In genomic region chr4:53991821-53992220, GRCh38 we compare ENCODE assay signal across 16 cellular contexts.
DNase-seq lines count a peak whose midpoint lies in the region; ATAC-seq, FAIRE-seq and TF ChIP-seq lines count a peak whose summit lies in the region.
"Had no signal": no experiment of that assay in that cellular context is flagged by ENCODE, and none has a peak within 500 bp of the region (broad histone marks: within the 10 kb centered on the region; RNA-seq: fewer than 3 reads in every experiment).

No MANE protein-coding gene starts in this region.

- H3K36me3 Mint-ChIP-seq in activated naive CD4-positive, alpha-beta T cell treated with anti-CD3 and anti-CD28 coated beads, Interleukin-2, amount 10 ng/mL, durations not matched to agents 7 days and 5 days: peaks cover 1% of the 10 kb centered on the region

- H3K27ac ChIP-seq in HEK293 (ENCODE audit: extremely low read depth, low read depth, low read length) (no peak overlapping the region), RWPE2 (ENCODE audit: poor library complexity, severe bottlenecking) (peak overlapping the region; percentile 77), foreskin keratinocyte (peak overlapping the region; percentile 77)

- POLR2A ChIA-PET in HEK293 (lab: Yijun Ruan, JAX): no interaction called here

- H3K4me1 ChIP-seq in HEK293 (ENCODE audit: control insufficient read depth, insufficient read depth, low read length): no peaks in the 10 kb centered on the region
- H3K4me1 ChIP-seq in RWPE2 (ENCODE audit: insufficient read depth, poor library complexity, severe bottlenecking): peaks cover 23% of the 10 kb centered on the region
- peaks cover 21% of the 10 kb centered on the region for H3K4me1 ChIP-seq in foreskin keratinocyte

- no peak overlapping the region for H3K27ac Mint-ChIP-seq in activated naive CD4-positive, alpha-beta T cell treated with anti-CD3 and anti-CD28 coated beads, Interleukin-2, amount 10 ng/mL, durations not matched to agents 7 days and 5 days
- H3K27ac Mint-ChIP-seq: B cell; CD4-positive, alpha-beta T cell; GM23338 had no signal

- ATAC-seq in RWPE2 (ENCODE audit: low read depth) (peak; percentile 89), foreskin keratinocyte (peak; percentile 89)
- ATAC-seq: GM23338 had no signal

- H3K4me3 Mint-ChIP-seq in activated naive CD4-positive, alpha-beta T cell treated with anti-CD3 and anti-CD28 coated beads, Interleukin-2, amount 10 ng/mL, durations not matched to agents 7 days and 5 days: no peak overlapping the region
- H3K4me3 Mint-ChIP-seq: B cell; CD4-positive, alpha-beta T cell; GM23338 had no signal

- peak; percentile 7 for FAIRE-seq in bronchial epithelial cell (lab: Jason Lieb, UNC)

- no peaks in the 10 kb centered on the region for H3K36me3 ChIP-seq in HEK293 (ENCODE audit: control insufficient read depth in 2 of 2, insufficient read depth in 1 of 2, low read length in 2 of 2)
- H3K36me3 ChIP-seq in RWPE2 (ENCODE audit: low read depth): no peaks in the 10 kb centered on the region; the same call in 1 of the 2 replicates
- H3K36me3 ChIP-seq in bronchial epithelial cell (ENCODE audit: control insufficient read depth, insufficient read depth, low read length): no peaks in the 10 kb centered on the region

- CTCF ChIA-PET in HEK293 (lab: Yijun Ruan, JAX): no interaction called here
- CTCF ChIA-PET in activated naive CD4-positive, alpha-beta T cell treated with anti-CD3 and anti-CD28 coated beads, Interleukin-2, amount 10 ng/mL, durations not matched to agents 7 days and 5 days (lab: Charles Lee): no interaction called here

- TF ChIP-seq CTCF in HEK293 (tag by site-specific recombination; IDR thresholded peaks at IDR 0.05) (no peak), RWPE2 (IDR thresholded peaks at IDR 0.05; ENCODE audit: poor library complexity, severe bottlenecking) (no peak), bronchial epithelial cell (IDR thresholded peaks at IDR 0.05; ENCODE audit: insufficient read depth, low read length, severe bottlenecking) (no peak), foreskin keratinocyte (conservative IDR thresholded peaks at IDR 0.05) (no peak)

- H3K4me3 ChIP-seq in HEK293 (ENCODE audit: low read depth, low read length) (no peak overlapping the region), RWPE2 (ENCODE audit: severe bottlenecking) (no peak overlapping the region), bronchial epithelial cell (ENCODE audit: low read depth, low read length) (no peak overlapping the region)
- H3K4me3 ChIP-seq: GM23338 had no signal

- no peaks in the 10 kb centered on the region for H3K9me3 Mint-ChIP-seq in activated naive CD4-positive, alpha-beta T cell treated with anti-CD3 and anti-CD28 coated beads, Interleukin-2, amount 10 ng/mL, durations not matched to agents 7 days and 5 days
- H3K9me3 Mint-ChIP-seq: CD4-positive, alpha-beta T cell; GM23338 had no signal

- H3K27me3 Mint-ChIP-seq in activated naive CD4-positive, alpha-beta T cell treated with anti-CD3 and anti-CD28 coated beads, Interleukin-2, amount 10 ng/mL, durations not matched to agents 7 days and 5 days: no peaks in the 10 kb centered on the region
- H3K27me3 Mint-ChIP-seq: B cell; CD4-positive, alpha-beta T cell had no signal

- H3K4me1 Mint-ChIP-seq in activated naive CD4-positive, alpha-beta T cell treated with anti-CD3 and anti-CD28 coated beads, Interleukin-2, amount 10 ng/mL, durations not matched to agents 7 days and 5 days: no peaks in the 10 kb centered on the region

- H3K9me3 ChIP-seq in HEK293 (ENCODE audit: control insufficient read depth, insufficient read depth, low read depth, low read length) (no peaks in the 10 kb centered on the region), RWPE2 (ENCODE audit: severe bottlenecking) (no peaks in the 10 kb centered on the region)

- H3K27me3 ChIP-seq in RWPE2 (ENCODE audit: insufficient read depth, poor library complexity, severe bottlenecking) (no peaks in the 10 kb centered on the region), bronchial epithelial cell (ENCODE audit: control insufficient read depth, insufficient read depth, low read length) (no peaks in the 10 kb centered on the region), foreskin keratinocyte (no peaks in the 10 kb centered on the region)

- DNase-seq in RWPE2 (ENCODE audit: low spot score) (no peak), bronchial epithelial cell (ENCODE audit: low read depth) (peak; percentile 99), foreskin keratinocyte (peak; percentile 97 to 98), NCI-H510A treated with DMSO at 0.1 percent for 48 hours (lab: John Stamatoyannopoulos, UW) (no peak), NCI-H1105 treated with DMSO at 0.1 percent for 48 hours (lab: John Stamatoyannopoulos, UW) (no peak)
- no peak for DNase-seq in activated naive CD4-positive, alpha-beta T cell (lab: John Stamatoyannopoulos, UW)
- DNase-seq in activated naive CD4-positive, alpha-beta T cell treated with anti-CD3 and anti-CD28 coated beads, Interleukin-2, amount 10 ng/mL, durations not matched to agents 7 days and 5 days: no peak
- DNase-seq: ACHN; C1 segment of cervical spinal cord; Calu3; CD4-positive, alpha-beta T cell; DMS 273 treated with DMSO at 0.1 percent for 48 hours; H7 had no signal

TF ChIP-seq in HEK293, 187 proteins besides CTCF, POLR2A, EP300 and RAD21:
- TF ChIP-seq ZNF404 (tag by site-specific recombination; IDR thresholded peaks at IDR 0.05): no peak
- 0 out of 2 replicates have a peak, but pooled peaks have one; percentile 38 for TF ChIP-seq SP7 (tag by site-specific recombination; IDR thresholded peaks at IDR 0.05)

Comparison
In these comparisons a context has a peak if more than half of its experiments do, and no peak if none do; other contexts are left out.
1. DNase-seq: peak in bronchial epithelial cell (single experiment) and foreskin keratinocyte (2 of 2); none in RWPE2 (single experiment), activated naive CD4-positive, alpha-beta T cell (0 of 4), NCI-H510A treated with DMSO at 0.1 percent for 48 hours (single experiment), activated naive CD4-positive, alpha-beta T cell treated with anti-CD3 and anti-CD28 coated beads, Interleukin-2, amount 10 ng/mL, durations not matched to agents 7 days and 5 days (single experiment) and NCI-H1105 treated with DMSO at 0.1 percent for 48 hours (single experiment).